In genomic region chrX:53288173-53288572, GRCh38 we compare ENCODE assay signal across 8 cellular contexts. TPM values are rescaled to one million over a fixed set of nuclear protein-coding genes. Genes with fewer than 3 reads are reported as not detected.
DNase-seq lines count a peak whose midpoint lies in the region; ATAC-seq lines count a peak whose summit lies in the region.

No MANE protein-coding gene starts in this region.

- H3K4me3 ChIP-seq in naive thymus-derived CD4-positive, alpha-beta T cell (ENCODE audit: low read length), result peak overlapping the region; percentile 39

- no peaks in the 10 kb centered on the region for H3K27me3 Mint-ChIP-seq in naive thymus-derived CD4-positive, alpha-beta T cell

- H3K4me1 ChIP-seq in naive thymus-derived CD4-positive, alpha-beta T cell (ENCODE audit: control insufficient read depth in 2 of 2, insufficient read depth in 2 of 2, low read length in 2 of 2), result peaks cover 6 to 19% of the 10 kb centered on the region in 2 donors

- peak overlapping the region; percentile 72 to 92 (median 87) for H3K27ac Mint-ChIP-seq in naive thymus-derived CD4-positive, alpha-beta T cell

- no peaks in the 10 kb centered on the region for H3K36me3 ChIP-seq in naive thymus-derived CD4-positive, alpha-beta T cell (ENCODE audit: control insufficient read depth in 2 of 3, insufficient read depth in 3 of 3, low read length in 3 of 3)

- no peaks in the 10 kb centered on the region for H3K27me3 ChIP-seq in naive thymus-derived CD4-positive, alpha-beta T cell (ENCODE audit: control insufficient read depth in 2 of 2, insufficient read depth in 2 of 2, low read length in 2 of 2)

- peak; percentile 73 for DNase-seq in DMS53 (lab: John Stamatoyannopoulos, UW)
- no peak for DNase-seq in DMS53 treated with DMSO at 0.1 percent for 48 hours (lab: John Stamatoyannopoulos, UW; ENCODE audit: unreplicated experiment)
- peak; percentile 82 for DNase-seq in NCI-H2227 (lab: John Stamatoyannopoulos, UW; ENCODE audit: unreplicated experiment)
- DNase-seq in cerebellar cortex (ENCODE audit: low spot score), result peak; percentile 74
- DNase-seq in naive thymus-derived CD4-positive, alpha-beta T cell, result no peak
- DNase-seq in 8988T, result no peak
- no peak for DNase-seq in NCI-H2107 treated with DMSO at 0.1 percent for 48 hours (lab: John Stamatoyannopoulos, UW; ENCODE audit: unreplicated experiment)

- peaks cover 7 to 37% (median 25%) of the 10 kb centered on the region in 7 donors for H3K4me1 Mint-ChIP-seq in naive thymus-derived CD4-positive, alpha-beta T cell

- CTCF ChIA-PET in naive thymus-derived CD4-positive, alpha-beta T cell (lab: Charles Lee), result interaction anchor here (0.6 to 1.8 kb wide), 6 partner anchors 22 to 194 kb away, joined by 3 to 5 read pairs (median 4); partner anchors contain the start of gene HSD17B10

- no peaks in the 10 kb centered on the region for H3K36me3 Mint-ChIP-seq in naive thymus-derived CD4-positive, alpha-beta T cell

- no peaks in the 10 kb centered on the region for H3K9me3 ChIP-seq in naive thymus-derived CD4-positive, alpha-beta T cell (ENCODE audit: control insufficient read depth in 2 of 3, low read length in 3 of 3)

- POLR2A ChIA-PET in naive thymus-derived CD4-positive, alpha-beta T cell (lab: Charles Lee), result interaction anchor here (0.8 to 1.5 kb wide), 2 partner anchors 145 to 755 kb away, joined by 3 to 4 read pairs; no protein-coding TSS in a partner anchor

- peak overlapping the region; percentile 81 to 91 (median 84) for H3K4me3 Mint-ChIP-seq in naive thymus-derived CD4-positive, alpha-beta T cell

- ATAC-seq in naive thymus-derived CD4-positive, alpha-beta T cell, result peak; percentile 50
- no peak for ATAC-seq in GM19455 (IDR thresholded peaks at IDR 0.05; ENCODE audit: unreplicated experiment)

- no peaks in the 10 kb centered on the region for H3K9me3 Mint-ChIP-seq in naive thymus-derived CD4-positive, alpha-beta T cell

- intact Hi-C loops in naive thymus-derived CD4-positive, alpha-beta T cell (cut with micrococcal nuclease), result no loop called here

- H3K27ac ChIP-seq in naive thymus-derived CD4-positive, alpha-beta T cell (ENCODE audit: low read depth, low read length), result peak overlapping the region; percentile 52

RNA-seq across cellular contexts. Expression of gene IQSEC2, which starts 6.8 kb away (rescaled TPM):
- total RNA-seq in naive thymus-derived CD4-positive, alpha-beta T cell, result 1 to 10 TPM in 2 of 5 experiments, under 1 TPM in 3; 0.46 to 9.1 (median 1.00) TPM
- under 1 TPM; 0.20 to 0.24 TPM for polyA plus RNA-seq in naive thymus-derived CD4-positive, alpha-beta T cell

Comparison
In these comparisons a context has a peak if more than half of its experiments do, and no peak if none do; other contexts are left out.
1. DNase-seq: peak in DMS53 (single experiment), NCI-H2227 (single experiment) and cerebellar cortex (single experiment); none in DMS53 treated with DMSO at 0.1 percent for 48 hours (single experiment), naive thymus-derived CD4-positive, alpha-beta T cell (0 of 9), 8988T (single experiment) and NCI-H2107 treated with DMSO at 0.1 percent for 48 hours (single experiment).